Comparison of ENCODE assay signal across 1 cellular context in genomic region chr17:27293898-27294688, GRCh38.
TF ChIP-seq lines count a peak whose summit lies in the region.

A gene with protein sequence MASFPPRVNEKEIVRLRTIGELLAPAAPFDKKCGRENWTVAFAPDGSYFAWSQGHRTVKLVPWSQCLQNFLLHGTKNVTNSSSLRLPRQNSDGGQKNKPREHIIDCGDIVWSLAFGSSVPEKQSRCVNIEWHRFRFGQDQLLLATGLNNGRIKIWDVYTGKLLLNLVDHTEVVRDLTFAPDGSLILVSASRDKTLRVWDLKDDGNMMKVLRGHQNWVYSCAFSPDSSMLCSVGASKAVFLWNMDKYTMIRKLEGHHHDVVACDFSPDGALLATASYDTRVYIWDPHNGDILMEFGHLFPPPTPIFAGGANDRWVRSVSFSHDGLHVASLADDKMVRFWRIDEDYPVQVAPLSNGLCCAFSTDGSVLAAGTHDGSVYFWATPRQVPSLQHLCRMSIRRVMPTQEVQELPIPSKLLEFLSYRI (plus strand): TSS chr17:27294114. CDS start chr17:27294396, 282 bp downstream.

TF ChIP-seq in HepG2, 621 proteins besides CTCF, POLR2A, EP300 and RAD21 (continued from another document and continues in another):
- TF ChIP-seq, protein P1, sequence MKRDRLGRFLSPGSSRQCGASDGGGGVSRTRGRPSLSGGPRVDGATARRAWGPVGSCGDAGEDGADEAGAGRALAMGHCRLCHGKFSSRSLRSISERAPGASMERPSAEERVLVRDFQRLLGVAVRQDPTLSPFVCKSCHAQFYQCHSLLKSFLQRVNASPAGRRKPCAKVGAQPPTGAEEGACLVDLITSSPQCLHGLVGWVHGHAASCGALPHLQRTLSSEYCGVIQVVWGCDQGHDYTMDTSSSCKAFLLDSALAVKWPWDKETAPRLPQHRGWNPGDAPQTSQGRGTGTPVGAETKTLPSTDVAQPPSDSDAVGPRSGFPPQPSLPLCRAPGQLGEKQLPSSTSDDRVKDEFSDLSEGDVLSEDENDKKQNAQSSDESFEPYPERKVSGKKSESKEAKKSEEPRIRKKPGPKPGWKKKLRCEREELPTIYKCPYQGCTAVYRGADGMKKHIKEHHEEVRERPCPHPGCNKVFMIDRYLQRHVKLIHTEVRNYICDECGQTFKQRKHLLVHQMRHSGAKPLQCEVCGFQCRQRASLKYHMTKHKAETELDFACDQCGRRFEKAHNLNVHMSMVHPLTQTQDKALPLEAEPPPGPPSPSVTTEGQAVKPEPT (CRISPR knock-in tag; IDR thresholded peaks at IDR 0.05; ENCODE audit: low read depth), result no peak; the same call in 1 of the 2 replicates
- TF ChIP-seq MTA1 (CRISPR knock-in tag; IDR thresholded peaks at IDR 0.05; ENCODE audit: borderline replicate concordance), result no peak; the same call in 1 of the 2 replicates
- peak; percentile 48; the same call in 1 of the 2 replicates for TF ChIP-seq MED13 (CRISPR knock-in tag; IDR thresholded peaks at IDR 0.05)
- peak; percentile 100 for TF ChIP-seq CREB1 (IDR thresholded peaks at IDR 0.05)
- peak; percentile 94 for TF ChIP-seq CREB1 (CRISPR knock-in tag; IDR thresholded peaks at IDR 0.05)
- TF ChIP-seq ZNF530 (CRISPR knock-in tag; IDR thresholded peaks at IDR 0.05; ENCODE audit: low read depth), result no peak
- peak; percentile 90 for TF ChIP-seq YEATS4 (CRISPR knock-in tag; IDR thresholded peaks at IDR 0.05; ENCODE audit: borderline replicate concordance)
- no peak for TF ChIP-seq PAWR (CRISPR knock-in tag; IDR thresholded peaks at IDR 0.05; ENCODE audit: borderline replicate concordance)
- TF ChIP-seq CENPT (CRISPR knock-in tag; IDR thresholded peaks at IDR 0.05; ENCODE audit: low read depth), result no peak
- TF ChIP-seq SP140L (CRISPR knock-in tag; IDR thresholded peaks at IDR 0.05; ENCODE audit: borderline replicate concordance), result no peak
- no peak for TF ChIP-seq SMAD9 (CRISPR knock-in tag; IDR thresholded peaks at IDR 0.05)
- TF ChIP-seq ONECUT2 (CRISPR knock-in tag; IDR thresholded peaks at IDR 0.05), result no peak
- TF ChIP-seq BRD4 (CRISPR knock-in tag; IDR thresholded peaks at IDR 0.05), result no peak; the same call in 1 of the 2 replicates
- TF ChIP-seq CCAR2 (optimal IDR thresholded peaks at IDR 0.05; ENCODE audit: low read depth, low read length), result no peak
- no peak for TF ChIP-seq U2AF2 (IDR thresholded peaks at IDR 0.05; ENCODE audit: low read depth, low read length)
- TF ChIP-seq ZNF737 (CRISPR knock-in tag; IDR thresholded peaks at IDR 0.05; ENCODE audit: borderline replicate concordance), result no peak
- TF ChIP-seq ZSCAN5A (CRISPR knock-in tag; IDR thresholded peaks at IDR 0.05; ENCODE audit: borderline replicate concordance), result no peak
- TF ChIP-seq SRF (IDR thresholded peaks at IDR 0.05; ENCODE audit: low read depth, low read length), result no peak
- peak; percentile 18; the same call in 1 of the 2 replicates for TF ChIP-seq HOMEZ (CRISPR knock-in tag; IDR thresholded peaks at IDR 0.05; ENCODE audit: low read depth)
- peak; percentile 86 for TF ChIP-seq ZNF335 (CRISPR knock-in tag; IDR thresholded peaks at IDR 0.05)
- TF ChIP-seq YY1 (IDR thresholded peaks at IDR 0.05; ENCODE audit: insufficient read depth, insufficient replicate concordance, low read depth, low read length), result peak; percentile 97
- no peak for TF ChIP-seq ZBTB40 (IDR thresholded peaks at IDR 0.05)
- TF ChIP-seq ZBTB40 (CRISPR knock-in tag; IDR thresholded peaks at IDR 0.05), result peak; percentile 51; the same call in 1 of the 2 replicates
- no peak for TF ChIP-seq ZNF660 (CRISPR knock-in tag; IDR thresholded peaks at IDR 0.05; ENCODE audit: borderline replicate concordance, low read depth)
- peak; percentile 88 for TF ChIP-seq ZNF263 (CRISPR knock-in tag; IDR thresholded peaks at IDR 0.05)
- TF ChIP-seq, protein P2, sequence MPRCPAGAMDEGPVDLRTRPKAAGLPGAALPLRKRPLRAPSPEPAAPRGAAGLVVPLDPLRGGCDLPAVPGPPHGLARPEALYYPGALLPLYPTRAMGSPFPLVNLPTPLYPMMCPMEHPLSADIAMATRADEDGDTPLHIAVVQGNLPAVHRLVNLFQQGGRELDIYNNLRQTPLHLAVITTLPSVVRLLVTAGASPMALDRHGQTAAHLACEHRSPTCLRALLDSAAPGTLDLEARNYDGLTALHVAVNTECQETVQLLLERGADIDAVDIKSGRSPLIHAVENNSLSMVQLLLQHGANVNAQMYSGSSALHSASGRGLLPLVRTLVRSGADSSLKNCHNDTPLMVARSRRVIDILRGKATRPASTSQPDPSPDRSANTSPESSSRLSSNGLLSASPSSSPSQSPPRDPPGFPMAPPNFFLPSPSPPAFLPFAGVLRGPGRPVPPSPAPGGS (CRISPR knock-in tag; IDR thresholded peaks at IDR 0.05), result 0 out of 2 replicates have a peak, but pooled peaks have one; percentile 36
- peak; percentile 74 for TF ChIP-seq CREM (IDR thresholded peaks at IDR 0.05)
- peak; percentile 61; the same call in 1 of the 2 replicates for TF ChIP-seq CREM (CRISPR knock-in tag; IDR thresholded peaks at IDR 0.05)
- TF ChIP-seq ZIK1 (CRISPR knock-in tag; IDR thresholded peaks at IDR 0.05; ENCODE audit: borderline replicate concordance, low read depth), result peak; percentile 31; the same call in 1 of the 2 replicates
- peak; percentile 69; the same call in 1 of the 2 replicates for TF ChIP-seq ZKSCAN1 (IDR thresholded peaks at IDR 0.05; ENCODE audit: low read length)
- TF ChIP-seq NFE2L2 (IDR thresholded peaks at IDR 0.05; ENCODE audit: low read length), result no peak
- peak; percentile 75 for TF ChIP-seq PHF20 (CRISPR knock-in tag; IDR thresholded peaks at IDR 0.05)
- peak; percentile 93 for TF ChIP-seq DMAP1 (CRISPR knock-in tag; IDR thresholded peaks at IDR 0.05)
- no peak for TF ChIP-seq ZNF17 (CRISPR knock-in tag; IDR thresholded peaks at IDR 0.05)
- no peak; the same call in 1 of the 2 replicates for TF ChIP-seq SRY (CRISPR knock-in tag; IDR thresholded peaks at IDR 0.05)
- TF ChIP-seq POLR2AphosphoS2 (IDR thresholded peaks at IDR 0.05; ENCODE audit: low read depth, low read length), result peak; percentile 58; the same call in 1 of the 2 replicates
- TF ChIP-seq FOXK1 (CRISPR knock-in tag; IDR thresholded peaks at IDR 0.05; ENCODE audit: borderline replicate concordance, low read depth), result peak; percentile 90
- TF ChIP-seq, protein P3, sequence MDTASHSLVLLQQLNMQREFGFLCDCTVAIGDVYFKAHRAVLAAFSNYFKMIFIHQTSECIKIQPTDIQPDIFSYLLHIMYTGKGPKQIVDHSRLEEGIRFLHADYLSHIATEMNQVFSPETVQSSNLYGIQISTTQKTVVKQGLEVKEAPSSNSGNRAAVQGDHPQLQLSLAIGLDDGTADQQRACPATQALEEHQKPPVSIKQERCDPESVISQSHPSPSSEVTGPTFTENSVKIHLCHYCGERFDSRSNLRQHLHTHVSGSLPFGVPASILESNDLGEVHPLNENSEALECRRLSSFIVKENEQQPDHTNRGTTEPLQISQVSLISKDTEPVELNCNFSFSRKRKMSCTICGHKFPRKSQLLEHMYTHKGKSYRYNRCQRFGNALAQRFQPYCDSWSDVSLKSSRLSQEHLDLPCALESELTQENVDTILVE (CRISPR knock-in tag; IDR thresholded peaks at IDR 0.05), result peak; percentile 70
- TF ChIP-seq SMARCE1 (IDR thresholded peaks at IDR 0.05; ENCODE audit: borderline replicate concordance), result no peak
- TF ChIP-seq KLF13 (CRISPR knock-in tag; IDR thresholded peaks at IDR 0.05), result no peak; the same call in 1 of the 2 replicates
